Comparison of ENCODE assay signal across 13 cellular contexts in the genomic region with DNA sequence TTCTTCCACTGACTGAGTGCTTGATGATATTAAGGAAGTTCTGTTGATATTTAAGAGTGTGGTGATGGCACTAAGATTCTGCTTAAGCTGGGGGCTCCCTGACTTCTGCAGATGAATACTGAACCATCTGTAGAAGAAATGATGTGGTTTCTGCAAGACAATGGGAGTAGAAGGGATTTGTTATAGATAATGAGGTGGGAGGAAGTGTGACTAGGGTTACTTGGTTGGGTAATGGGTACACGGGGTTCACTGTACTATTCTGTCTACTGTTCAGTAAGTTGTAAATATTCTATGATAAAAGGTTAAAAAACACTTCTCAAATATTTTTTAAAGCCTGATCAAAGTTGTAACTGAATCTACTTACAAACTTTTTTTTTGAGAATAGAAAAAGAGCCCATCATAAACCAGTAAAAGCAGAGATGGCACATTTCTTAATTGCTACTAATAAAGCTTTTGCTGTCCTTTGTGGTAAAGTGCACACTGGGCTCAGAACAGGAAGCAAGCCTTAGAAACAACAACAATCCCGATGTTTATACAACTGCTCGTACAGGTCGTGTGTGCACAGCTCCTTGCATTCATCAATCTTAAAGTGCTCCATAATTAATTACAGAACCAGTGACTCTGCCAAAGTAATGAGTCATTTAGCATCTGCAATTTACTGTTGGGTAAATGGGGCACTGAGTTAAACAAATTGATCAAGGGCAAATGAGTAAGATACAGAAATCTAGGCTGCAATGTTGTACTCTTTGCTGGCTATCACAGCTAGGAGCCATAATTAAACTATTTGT.
A peak's percentile ranks its signal among the peaks of the same experiment; 100 is the strongest.
DNase-seq lines count a peak whose midpoint lies in the region; ATAC-seq and TF ChIP-seq lines count a peak whose summit lies in the region.
"Had no signal": no experiment of that assay in that cellular context is flagged by ENCODE, and none has a peak within 500 bp of the region (broad histone marks: within the 10 kb centered on the region; RNA-seq: fewer than 3 reads in every experiment).

No MANE protein-coding gene starts in this region.

- no peaks in the 10 kb centered on the region for H3K4me1 Mint-ChIP-seq in glutamatergic neuron (ENCODE audit: low read depth, unreplicated experiment)

- H3K27ac Mint-ChIP-seq in glutamatergic neuron (ENCODE audit: unreplicated experiment): no peak overlapping the region
- H3K27ac Mint-ChIP-seq: HFFc6 had no signal

- no peaks in the 10 kb centered on the region for H3K27me3 ChIP-seq in effector memory CD4-positive, alpha-beta T cell (replicated peaks; ENCODE audit: control insufficient read depth, insufficient read depth, low read length, poor library complexity, severe bottlenecking)
- H3K27me3 ChIP-seq: vagina had no signal

- H3K36me3 ChIP-seq in effector memory CD4-positive, alpha-beta T cell (ENCODE audit: control insufficient read depth, insufficient read depth, low read length): no peaks in the 10 kb centered on the region
- H3K36me3 ChIP-seq: vagina had no signal

- no peak overlapping the region for H3K4me3 ChIP-seq in effector memory CD4-positive, alpha-beta T cell (ENCODE audit: insufficient read depth, low read depth, low read length, poor library complexity, severe bottlenecking)
- H3K4me3 ChIP-seq: lung, vagina had no signal

- no peaks in the 10 kb centered on the region for H3K9me3 ChIP-seq in effector memory CD4-positive, alpha-beta T cell (ENCODE audit: control insufficient read depth, low read length)
- H3K9me3 ChIP-seq: vagina had no signal

- no peaks in the 10 kb centered on the region for H3K36me3 Mint-ChIP-seq in glutamatergic neuron (ENCODE audit: unreplicated experiment)

- no peak for TF ChIP-seq CTCF in glutamatergic neuron (IDR thresholded peaks at IDR 0.05; ENCODE audit: partially characterized antibody, unreplicated experiment)

- H3K27ac ChIP-seq in effector memory CD4-positive, alpha-beta T cell (ENCODE audit: insufficient read depth, low read length, poor library complexity, severe bottlenecking): no peak overlapping the region
- H3K27ac ChIP-seq: vagina had no signal

- DNase-seq in DMS153 (lab: John Stamatoyannopoulos, UW) (peak; percentile 84), M059J (ENCODE audit: low read depth) (peak; percentile 80), SIG-M5 (lab: John Stamatoyannopoulos, UW) (peak; percentile 19), iris pigment epithelial cell (ENCODE audit: low read depth) (peak; percentile 15), Right ventricle myocardium superior (no peak), glutamatergic neuron (no peak)
- no peak for DNase-seq in effector memory CD4-positive, alpha-beta T cell
- DNase-seq: activated CD4-positive, alpha-beta T cell treated with anti-CD3 and anti-CD28 coated beads for 1 hour; HFFc6; NCI-H1048 had no signal

- intact Hi-C loops in Right ventricle myocardium superior (cut with DNase I): no loop called here

- no peak overlapping the region for H3K4me3 Mint-ChIP-seq in glutamatergic neuron (ENCODE audit: unreplicated experiment)
- H3K4me3 Mint-ChIP-seq: HFFc6 had no signal

- ATAC-seq in HG03571 (IDR thresholded peaks at IDR 0.05; ENCODE audit: unreplicated experiment) (no peak), Right ventricle myocardium superior (ENCODE audit: poor library complexity) (no peak)

- no peaks in the 10 kb centered on the region for H3K27me3 Mint-ChIP-seq in glutamatergic neuron (ENCODE audit: unreplicated experiment)

- no peaks in the 10 kb centered on the region for H3K4me1 ChIP-seq in effector memory CD4-positive, alpha-beta T cell (ENCODE audit: control insufficient read depth, insufficient read depth, low read length, poor library complexity, severe bottlenecking)

- H3K9me3 Mint-ChIP-seq in glutamatergic neuron (ENCODE audit: unreplicated experiment): peaks cover 2% of the 10 kb centered on the region
- H3K9me3 Mint-ChIP-seq: HFFc6 had no signal

Comparison
In these comparisons a context has a peak if more than half of its experiments do, and no peak if none do; other contexts are left out.
1. DNase-seq: peak in DMS153 (single experiment), M059J (single experiment), SIG-M5 (single experiment) and iris pigment epithelial cell (single experiment); none in Right ventricle myocardium superior (single experiment), effector memory CD4-positive, alpha-beta T cell (0 of 3) and glutamatergic neuron (single experiment).